Comparison of ENCODE assay signal across 9 cellular contexts in the genomic region with DNA sequence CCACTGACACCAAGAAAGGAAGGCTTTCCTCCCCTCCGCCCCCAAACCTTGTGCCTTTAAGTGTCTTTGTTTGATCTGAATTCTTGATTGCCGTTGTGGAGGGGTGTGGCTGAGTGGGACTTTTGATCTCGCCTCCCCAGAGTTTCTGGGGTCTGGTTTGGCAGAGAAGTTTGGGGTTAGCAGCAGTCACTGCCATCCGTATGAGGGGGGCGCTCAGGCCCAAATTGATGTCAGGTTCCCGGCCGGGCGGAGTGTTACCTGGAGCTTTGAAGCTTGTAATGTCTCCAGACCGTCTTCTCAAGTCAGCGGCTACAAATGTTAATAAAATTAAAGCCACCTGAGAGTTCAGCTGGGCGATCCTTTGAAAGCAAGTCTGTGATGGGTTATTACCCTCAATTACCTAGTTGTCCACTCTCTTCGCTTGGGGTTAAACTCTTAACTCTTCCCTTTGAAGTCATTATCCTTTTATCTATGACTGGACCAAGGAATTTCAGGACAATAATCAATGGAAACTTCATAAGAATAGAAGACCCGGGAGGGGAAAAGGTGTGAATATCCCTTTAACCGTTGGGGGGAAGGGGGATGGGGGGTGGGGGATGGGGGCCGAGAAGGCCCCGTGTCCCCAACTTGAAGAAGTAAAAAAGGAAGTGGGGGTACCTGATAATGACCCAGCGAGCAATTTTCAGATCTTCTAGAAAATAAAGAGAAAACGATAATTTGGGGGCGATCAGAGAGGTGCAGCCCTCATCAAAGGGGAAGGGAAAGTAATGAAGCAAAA. TPM values are rescaled to one million over a fixed set of nuclear protein-coding genes. Genes with fewer than 3 reads are reported as not detected.
DNase-seq lines count a peak whose midpoint lies in the region; ATAC-seq and TF ChIP-seq lines count a peak whose summit lies in the region.
"Had no signal": no experiment of that assay in that cellular context is flagged by ENCODE, and none has a peak within 500 bp of the region (broad histone marks: within the 10 kb centered on the region; RNA-seq: fewer than 3 reads in every experiment).

No MANE protein-coding gene starts in this region.

- no peak overlapping the region for H3K9ac ChIP-seq in IMR-90 (ENCODE audit: low read depth, low read length)
- H3K9ac ChIP-seq: KMS-11 had no signal

- H2BK5ac ChIP-seq in IMR-90 (ENCODE audit: low read depth, low read length, poor library complexity, severe bottlenecking), result no peak overlapping the region

- no peaks in the 10 kb centered on the region for H3K9me1 ChIP-seq in IMR-90 (ENCODE audit: insufficient read depth, low read length)

- H3K4me3 ChIP-seq in Caco-2 (ENCODE audit: low read depth, low read length), result no peak overlapping the region
- no peak overlapping the region for H3K4me3 ChIP-seq in IMR-90 (ENCODE audit: insufficient read depth, low read depth, low read length)
- peak overlapping the region in 40 of 59 donors; percentile 10 to 64 (median 37) for H3K4me3 ChIP-seq in dorsolateral prefrontal cortex

- H3K27me3 ChIP-seq in Caco-2 (replicated peaks; ENCODE audit: control insufficient read depth, insufficient read depth, low read length) (no peaks in the 10 kb centered on the region), IMR-90 (ENCODE audit: control insufficient read depth, insufficient read depth, low read length) (no peaks in the 10 kb centered on the region), dorsolateral prefrontal cortex (no peaks in the 10 kb centered on the region)

- H3K9me3 Mint-ChIP-seq in Caco-2 (ENCODE audit: unreplicated experiment), result no peaks in the 10 kb centered on the region
- H3K9me3 Mint-ChIP-seq in nephron progenitor cell, result no peaks in the 10 kb centered on the region

- H3K79me1 ChIP-seq in IMR-90 (ENCODE audit: low read depth in 1 of 2, low read length in 2 of 2), result no peaks in the 10 kb centered on the region

- H3K4me1 ChIP-seq in Caco-2 (peaks cover 51% of the 10 kb centered on the region), IMR-90 (ENCODE audit: control insufficient read depth, insufficient read depth, low read length) (no peaks in the 10 kb centered on the region; the same call in 1 of the 2 replicates)

- no peak overlapping the region for H2AFZ ChIP-seq in IMR-90 (replicated peaks; ENCODE audit: low read length, poor library complexity)

- TF ChIP-seq CTCF in Caco-2 (IDR thresholded peaks at IDR 0.05; ENCODE audit: insufficient read depth in 1 of 2, low read depth in 1 of 2, low read length in 1 of 2, severe bottlenecking in 1 of 2, unreplicated experiment in 1 of 2), result no peak
- no peak for TF ChIP-seq CTCF in IMR-90 (conservative IDR thresholded peaks at IDR 0.05; ENCODE audit: low read depth, low read length)
- TF ChIP-seq CTCF in dorsolateral prefrontal cortex (IDR thresholded peaks at IDR 0.05 in 54 of 56, conservative IDR thresholded peaks at IDR 0.05 in 2 of 56; ENCODE audit: low read depth in 1 of 56, partially characterized antibody in 56 of 56), result no peak
- TF ChIP-seq CTCF in nephron progenitor cell (IDR thresholded peaks at IDR 0.05), result no peak

- no peaks in the 10 kb centered on the region for H3K36me3 ChIP-seq in Caco-2 (ENCODE audit: control insufficient read depth, insufficient read depth, low read length)
- H3K36me3 ChIP-seq in IMR-90 (ENCODE audit: control insufficient read depth, insufficient read depth, low read length), result no peaks in the 10 kb centered on the region

- H4K91ac ChIP-seq in IMR-90 (ENCODE audit: insufficient read depth, low read depth, low read length), result no peak overlapping the region

- POLR2A ChIA-PET in Caco-2 (lab: Charles Lee) (no interaction called here), IMR-90 (lab: Charles Lee; ENCODE audit: unreplicated experiment) (no interaction called here)

- H3K4me3 Mint-ChIP-seq in Caco-2 (ENCODE audit: unreplicated experiment) (peak overlapping the region; percentile 51), nephron progenitor cell (peak overlapping the region; percentile 74)

- no peak for ATAC-seq in IMR-90 (ENCODE audit: low read depth)
- ATAC-seq in HG03378 (IDR thresholded peaks at IDR 0.05; ENCODE audit: unreplicated experiment), result no peak

- H3K27ac Mint-ChIP-seq in Caco-2 (ENCODE audit: unreplicated experiment) (peak overlapping the region; percentile 88), nephron progenitor cell (no peak overlapping the region)

- CTCF ChIA-PET in Caco-2 (lab: Charles Lee), result no interaction called here
- CTCF ChIA-PET in IMR-90 (lab: Yijun Ruan, JAX), result no interaction called here

- BruUV-seq in Caco-2 (replicated peaks; lab: Mats Ljungman, UMichigan) (no TSS peak), IMR-90 (replicated peaks; lab: Mats Ljungman, UMichigan) (no TSS peak)

- no peaks in the 10 kb centered on the region for H3K27me3 Mint-ChIP-seq in Caco-2 (ENCODE audit: insufficient read depth, unreplicated experiment)
- H3K27me3 Mint-ChIP-seq in nephron progenitor cell (ENCODE audit: low read depth, poor library complexity), result peaks cover 4% of the 10 kb centered on the region

- no peak for TF ChIP-seq RAD21 in IMR-90 (IDR thresholded peaks at IDR 0.05; ENCODE audit: low read length)

- no peak overlapping the region for H2BK120ac ChIP-seq in IMR-90 (ENCODE audit: low read depth, low read length)

- no peak overlapping the region for H2AK5ac ChIP-seq in IMR-90 (ENCODE audit: low read depth, low read length)

- H3K4ac ChIP-seq in IMR-90 (ENCODE audit: low read depth, low read length), result no peak overlapping the region

- no peak overlapping the region for H3K56ac ChIP-seq in IMR-90 (ENCODE audit: extremely low read depth, insufficient read depth, low read length)

- no peak overlapping the region for H3K18ac ChIP-seq in IMR-90 (ENCODE audit: low read depth, low read length)

- no peak overlapping the region for H2BK15ac ChIP-seq in IMR-90 (ENCODE audit: low read depth, low read length)

- no peak overlapping the region for H3K27ac ChIP-seq in IMR-90 (ENCODE audit: insufficient read depth, low read length)
- no peak overlapping the region for H3K27ac ChIP-seq in dorsolateral prefrontal cortex
- H3K27ac ChIP-seq: KMS-11 had no signal

- H3K4me1 Mint-ChIP-seq in Caco-2 (ENCODE audit: low read depth, unreplicated experiment), result peaks cover 45% of the 10 kb centered on the region
- peaks cover 50% of the 10 kb centered on the region for H3K4me1 Mint-ChIP-seq in nephron progenitor cell

- 82% methylated on average over 11 of the region's 19 CpGs; no CpG with 5 or more reads in 1 of the 2 experiments for WGBS in IMR-90 (ENCODE audit: extremely low coverage in 2 of 2, insufficient read length in 1 of 2), 2 experiments

- H2AK9ac ChIP-seq in IMR-90 (replicated peaks; ENCODE audit: low read depth, low read length, poor library complexity), result no peak overlapping the region

- no peak overlapping the region for H4K5ac ChIP-seq in IMR-90 (ENCODE audit: low read depth, low read length)

- no peak overlapping the region for H2BK20ac ChIP-seq in IMR-90 (ENCODE audit: low read depth, low read length)

- H3K36me3 Mint-ChIP-seq in Caco-2 (ENCODE audit: insufficient read depth, unreplicated experiment) (peaks cover 8% of the 10 kb centered on the region), nephron progenitor cell (ENCODE audit: low read depth) (no peaks in the 10 kb centered on the region)

- no peak overlapping the region for H3K23ac ChIP-seq in IMR-90 (ENCODE audit: low read depth, low read length)

- peak; percentile 56 to 57 for DNase-seq in Caco-2
- no peak for DNase-seq in IMR-90
- no peak for DNase-seq in dorsolateral prefrontal cortex
- no peak for DNase-seq in nephron progenitor cell
- DNase-seq in NCI-H1930 (lab: John Stamatoyannopoulos, UW), result no peak
- no peak for DNase-seq in SIG-M5 (lab: John Stamatoyannopoulos, UW)
- DNase-seq: Calu3 had no signal

- no peaks in the 10 kb centered on the region for H3K9me3 ChIP-seq in Caco-2
- no peaks in the 10 kb centered on the region for H3K9me3 ChIP-seq in IMR-90 (ENCODE audit: control insufficient read depth, insufficient read depth, low read length)

- no peak for TF ChIP-seq POLR2A in IMR-90 (IDR thresholded peaks at IDR 0.05; ENCODE audit: low read depth, low read length)

- H3K4me2 ChIP-seq in IMR-90 (ENCODE audit: low read depth, low read length), result peak overlapping the region; percentile 81; the same call in 1 of the 2 replicates
- H3K4me2 ChIP-seq: KMS-11 had no signal

- H4K8ac ChIP-seq in IMR-90 (ENCODE audit: low read depth in 2 of 2, low read length in 2 of 2), result no peak overlapping the region

- no peaks in the 10 kb centered on the region for H4K20me1 ChIP-seq in IMR-90 (ENCODE audit: insufficient read depth, low read length)

- intact Hi-C loops in Caco-2 (cut with micrococcal nuclease; ENCODE audit: unreplicated experiment), result no loop called here
- intact Hi-C loops in IMR-90 (cut with micrococcal nuclease), result no loop called here
- intact Hi-C loops in dorsolateral prefrontal cortex (cut with DNase I), result no loop called here

- no peak overlapping the region for H3K14ac ChIP-seq in IMR-90 (replicated peaks; ENCODE audit: low read depth, low read length)

- in situ Hi-C loops in IMR-90 (cut with MboI; ENCODE audit: low sequenced_read_pairs), result no loop called here

- dilution Hi-C loops in IMR-90 (cut with HindIII; ENCODE audit: low sequenced_read_pairs, unreplicated experiment), result no loop called here

TF ChIP-seq in IMR-90, 13 proteins besides CTCF, POLR2A, EP300 and RAD21 (continues in another document):
- no peak for TF ChIP-seq FOS (IDR thresholded peaks at IDR 0.05; ENCODE audit: low read depth, low read length)
- TF ChIP-seq MXI1 (IDR thresholded peaks at IDR 0.05; ENCODE audit: borderline replicate concordance, low read depth, low read length), result no peak
- no peak for TF ChIP-seq RFX5 (IDR thresholded peaks at IDR 0.05; ENCODE audit: low read depth, low read length)
- TF ChIP-seq MAZ (IDR thresholded peaks at IDR 0.05; ENCODE audit: borderline replicate concordance, low read depth, low read length), result no peak
- no peak for TF ChIP-seq SMC3 (IDR thresholded peaks at IDR 0.05; ENCODE audit: low read depth, low read length)
- TF ChIP-seq, protein P1, sequence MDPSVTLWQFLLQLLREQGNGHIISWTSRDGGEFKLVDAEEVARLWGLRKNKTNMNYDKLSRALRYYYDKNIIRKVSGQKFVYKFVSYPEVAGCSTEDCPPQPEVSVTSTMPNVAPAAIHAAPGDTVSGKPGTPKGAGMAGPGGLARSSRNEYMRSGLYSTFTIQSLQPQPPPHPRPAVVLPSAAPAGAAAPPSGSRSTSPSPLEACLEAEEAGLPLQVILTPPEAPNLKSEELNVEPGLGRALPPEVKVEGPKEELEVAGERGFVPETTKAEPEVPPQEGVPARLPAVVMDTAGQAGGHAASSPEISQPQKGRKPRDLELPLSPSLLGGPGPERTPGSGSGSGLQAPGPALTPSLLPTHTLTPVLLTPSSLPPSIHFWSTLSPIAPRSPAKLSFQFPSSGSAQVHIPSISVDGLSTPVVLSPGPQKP (IDR thresholded peaks at IDR 0.05; ENCODE audit: borderline replicate concordance, low read depth, low read length), result no peak

RNA-seq across cellular contexts. Expression of a gene that starts 31.8 kb away (rescaled TPM):
- total RNA-seq in Caco-2 (2022) (141 and 168 TPM in 2 replicates), IMR-90 (2012; rRNA removed) (1.8 and 1.9 TPM in 2 replicates), dorsolateral prefrontal cortex (10 to 100 TPM; 15.2 to 39.9 (median 25.9) TPM)
- polyA plus RNA-seq in IMR-90 (2012; rRNA removed), result 0.91 and 0.99 TPM in 2 replicates
- polyA plus RNA-seq in IMR-90 (2012; cell fraction: cytosol; rRNA removed), result 1.0 TPM in 2 replicates
- polyA plus RNA-seq in IMR-90 (2012; cell fraction: nucleus; rRNA removed; ENCODE audit: low replicate concordance), result 2.3 and 2.4 TPM in 2 replicates

Comparison
In these comparisons a context has a peak if more than half of its experiments do, and no peak if none do; other contexts are left out.
1. DNase-seq: peak in Caco-2 (2 of 2); none in IMR-90 (single experiment), dorsolateral prefrontal cortex (0 of 10), nephron progenitor cell (single experiment), NCI-H1930 (0 of 2) and SIG-M5 (single experiment).
2. H3K4me3 ChIP-seq: peak in dorsolateral prefrontal cortex (40 of 59); none in Caco-2 (single experiment) and IMR-90 (single experiment).